ENCODE assay signal across 1 cellular context in genomic region chr7:7911339-7911738, GRCh38.
TF ChIP-seq lines count a peak whose summit lies in the region.

No MANE protein-coding gene starts in this region.

TF ChIP-seq in GM23338, 12 proteins besides CTCF, POLR2A, EP300 and RAD21 (continued from another document):
- TF ChIP-seq ZNF462 (CRISPR knock-in tag; IDR thresholded peaks at IDR 0.05) = peak; percentile 40; the same call in 1 of the 2 replicates
- no peak for TF ChIP-seq EZH2phosphoT487 (IDR thresholded peaks at IDR 0.05; ENCODE audit: unreplicated experiment)
- no peak for TF ChIP-seq POLR2AphosphoS5 (IDR thresholded peaks at IDR 0.05; ENCODE audit: low read depth)
- TF ChIP-seq, protein P1, sequence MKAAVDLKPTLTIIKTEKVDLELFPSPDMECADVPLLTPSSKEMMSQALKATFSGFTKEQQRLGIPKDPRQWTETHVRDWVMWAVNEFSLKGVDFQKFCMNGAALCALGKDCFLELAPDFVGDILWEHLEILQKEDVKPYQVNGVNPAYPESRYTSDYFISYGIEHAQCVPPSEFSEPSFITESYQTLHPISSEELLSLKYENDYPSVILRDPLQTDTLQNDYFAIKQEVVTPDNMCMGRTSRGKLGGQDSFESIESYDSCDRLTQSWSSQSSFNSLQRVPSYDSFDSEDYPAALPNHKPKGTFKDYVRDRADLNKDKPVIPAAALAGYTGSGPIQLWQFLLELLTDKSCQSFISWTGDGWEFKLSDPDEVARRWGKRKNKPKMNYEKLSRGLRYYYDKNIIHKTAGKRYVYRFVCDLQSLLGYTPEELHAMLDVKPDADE (IDR thresholded peaks at IDR 0.05) = no peak
- TF ChIP-seq STAT1 (IDR thresholded peaks at IDR 0.05; ENCODE audit: unreplicated experiment) = no peak
- TF ChIP-seq ZNF331 (CRISPR knock-in tag; IDR thresholded peaks at IDR 0.05; ENCODE audit: low read depth) = no peak
- TF ChIP-seq JUNB (IDR thresholded peaks at IDR 0.05; ENCODE audit: unreplicated experiment) = no peak
